ENCODE assay signal across 23 cellular contexts in genomic region chr2:86053166-86053565, GRCh38. TPM values are rescaled to one million over a fixed set of nuclear protein-coding genes. Genes with fewer than 3 reads are reported as not detected.
A peak's percentile ranks its signal among the peaks of the same experiment; 100 is the strongest.
DNase-seq lines count a peak whose midpoint lies in the region; ATAC-seq and TF ChIP-seq lines count a peak whose summit lies in the region.
"Had no signal": no experiment of that assay in that cellular context is flagged by ENCODE, and none has a peak within 500 bp of the region (broad histone marks: within the 10 kb centered on the region; RNA-seq: fewer than 3 reads in every experiment).

No MANE protein-coding gene starts in this region.

- no peak for TF ChIP-seq CTCF in endodermal cell (conservative IDR thresholded peaks at IDR 0.05)
- TF ChIP-seq CTCF in nephron progenitor cell (IDR thresholded peaks at IDR 0.05), result no peak
- TF ChIP-seq CTCF in suprapubic skin (IDR thresholded peaks at IDR 0.05), result no peak

- H3K4me1 ChIP-seq in endodermal cell (ENCODE audit: control insufficient read depth, insufficient read depth, low read length) (no peaks in the 10 kb centered on the region), suprapubic skin (peaks cover 10% of the 10 kb centered on the region)
- H3K4me1 ChIP-seq: BE2C had no signal

- WGBS in endodermal cell (ENCODE audit: insufficient coverage in 1 of 2, insufficient read length in 1 of 2), 2 experiments, result 89 to 93% methylated on average over 4 of the region's 4 CpGs
- 91% methylated on average over 4 of the region's 4 CpGs for WGBS in suprapubic skin

- peak; percentile 24 for DNase-seq in cardiac septum (ENCODE audit: low spot score)
- no peak for DNase-seq in left cardiac atrium
- DNase-seq in endodermal cell, result no peak
- DNase-seq in nephron progenitor cell, result no peak
- DNase-seq in suprapubic skin (ENCODE audit: low spot score in 2 of 2), result peak; percentile 2 to 48
- no peak for DNase-seq in activated CD4-positive, alpha-beta T cell treated with anti-CD3 and anti-CD28 coated beads, Interleukin-2, amount 50 U/mL, for 48 hours
- DNase-seq: ACHN; BE2C; C1 segment of cervical spinal cord; CD4-positive, CD25-positive, alpha-beta regulatory T cell; CD8-positive, alpha-beta memory T cell; COR-L47; DMS 273 treated with DMSO at 0.1 percent for 48 hours; DMS53; DND-41; EL; HFFc6 had no signal

- H3K27ac ChIP-seq in endodermal cell (ENCODE audit: low read depth, low read length) (no peak overlapping the region), suprapubic skin (no peak overlapping the region)

- TF ChIP-seq POLR2A in suprapubic skin (IDR thresholded peaks at IDR 0.05), result no peak

- H3K36me3 Mint-ChIP-seq in endodermal cell (ENCODE audit: low read depth) (peaks cover 66% of the 10 kb centered on the region), nephron progenitor cell (ENCODE audit: low read depth) (peaks cover 66% of the 10 kb centered on the region)

- H3K4me3 ChIP-seq in endodermal cell (ENCODE audit: low read length) (no peak overlapping the region), suprapubic skin (no peak overlapping the region)
- H3K4me3 ChIP-seq: GM12878, GM23338 had no signal

- H3K4me3 Mint-ChIP-seq in endodermal cell (no peak overlapping the region), nephron progenitor cell (no peak overlapping the region)
- H3K4me3 Mint-ChIP-seq: CD4-positive, CD25-positive, alpha-beta regulatory T cell; CD8-positive, alpha-beta memory T cell; GM23338; HFFc6; IgD-negative memory B cell had no signal

- ATAC-seq in left cardiac atrium, result no peak
- ATAC-seq in HG03342 (IDR thresholded peaks at IDR 0.05; ENCODE audit: unreplicated experiment), result no peak
- no peak for ATAC-seq in GM21717 (IDR thresholded peaks at IDR 0.05; ENCODE audit: unreplicated experiment)
- ATAC-seq: GM12878, HCT116 had no signal

- peaks cover 78% of the 10 kb centered on the region for H3K36me3 ChIP-seq in endodermal cell (ENCODE audit: control insufficient read depth, insufficient read depth, low read length)
- peaks cover 68% of the 10 kb centered on the region for H3K36me3 ChIP-seq in suprapubic skin

- H3K9me3 Mint-ChIP-seq in endodermal cell (no peaks in the 10 kb centered on the region), nephron progenitor cell (no peaks in the 10 kb centered on the region)
- H3K9me3 Mint-ChIP-seq: CD4-positive, CD25-positive, alpha-beta regulatory T cell; CD8-positive, alpha-beta memory T cell; GM23338; HFFc6; IgD-negative memory B cell had no signal

- intact Hi-C loops in cardiac septum (cut with DNase I), result no loop called here
- intact Hi-C loops in left cardiac atrium (cut with DNase I), result no loop called here

- H3K9ac ChIP-seq in endodermal cell (ENCODE audit: extremely low read depth, low read length, poor library complexity, severe bottlenecking), result no peak overlapping the region

- no peaks in the 10 kb centered on the region for H3K4me1 Mint-ChIP-seq in endodermal cell
- no peaks in the 10 kb centered on the region for H3K4me1 Mint-ChIP-seq in nephron progenitor cell
- H3K4me1 Mint-ChIP-seq: GM23338 had no signal

- H3K9me3 ChIP-seq in endodermal cell (ENCODE audit: control insufficient read depth, low read length), result no peaks in the 10 kb centered on the region
- H3K9me3 ChIP-seq in suprapubic skin, result no peaks in the 10 kb centered on the region
- H3K9me3 ChIP-seq: BE2C had no signal

- H3K27ac Mint-ChIP-seq in endodermal cell (peak overlapping the region; percentile 35), nephron progenitor cell (peak overlapping the region; percentile 26)
- H3K27ac Mint-ChIP-seq: CD8-positive, alpha-beta memory T cell; GM23338; HFFc6; IgD-negative memory B cell had no signal

- no peak for TF ChIP-seq EP300 in suprapubic skin (IDR thresholded peaks at IDR 0.05)

- H3K27me3 Mint-ChIP-seq in endodermal cell (ENCODE audit: insufficient read depth), result no peaks in the 10 kb centered on the region
- H3K27me3 Mint-ChIP-seq in nephron progenitor cell (ENCODE audit: low read depth, poor library complexity), result no peaks in the 10 kb centered on the region
- H3K27me3 Mint-ChIP-seq: CD4-positive, CD25-positive, alpha-beta regulatory T cell; CD8-positive, alpha-beta memory T cell; IgD-negative memory B cell had no signal

- no peaks in the 10 kb centered on the region for H3K27me3 ChIP-seq in endodermal cell (ENCODE audit: control insufficient read depth, insufficient read depth, low read length, poor library complexity, severe bottlenecking)
- H3K27me3 ChIP-seq in suprapubic skin, result no peaks in the 10 kb centered on the region
- H3K27me3 ChIP-seq: BE2C had no signal

RNA-seq across cellular contexts. Expression of gene POLR1A, which starts 52.5 kb away (rescaled TPM):
- 24.3 TPM for total RNA-seq in cardiac septum
- 10 to 100 TPM; 17.8 to 33.4 TPM for total RNA-seq in left cardiac atrium
- total RNA-seq in endodermal cell, result 10 to 100 TPM; 37.9 to 45.5 TPM
- 20.6 TPM for polyA plus RNA-seq in endodermal cell (2013, experiment 1 of 2)
- polyA plus RNA-seq in endodermal cell (2013, experiment 2 of 2), result 19.8 TPM
- total RNA-seq in suprapubic skin, result 10 to 100 TPM; 20.2 to 24.3 (median 21.2) TPM

RNA-seq across cellular contexts. Expression of gene PTCD3, which starts 52.9 kb away (rescaled TPM):
- 146 TPM for total RNA-seq in cardiac septum
- total RNA-seq in left cardiac atrium, result 100 to 1,000 TPM in 1 of 2 donors, 10 to 100 TPM in 1; 89.6 to 124 TPM
- total RNA-seq in endodermal cell, result 100 to 1,000 TPM; 184 to 191 TPM
- 149 TPM for polyA plus RNA-seq in endodermal cell (2013, experiment 1 of 2)
- polyA plus RNA-seq in endodermal cell (2013, experiment 2 of 2), result 126 TPM
- 100 to 1,000 TPM in 2 of 4 donors, 10 to 100 TPM in 2; 42.9 to 240 (median 108) TPM for total RNA-seq in suprapubic skin

Comparison
In these comparisons a context has a peak if more than half of its experiments do, and no peak if none do; other contexts are left out.
1. DNase-seq: peak in cardiac septum (single experiment) and suprapubic skin (2 of 2); none in left cardiac atrium (single experiment), endodermal cell (single experiment), nephron progenitor cell (single experiment) and activated CD4-positive, alpha-beta T cell treated with anti-CD3 and anti-CD28 coated beads, Interleukin-2, amount 50 U/mL, for 48 hours (0 of 2).